1 cellular context compared by ENCODE assay signal in the genomic region with DNA sequence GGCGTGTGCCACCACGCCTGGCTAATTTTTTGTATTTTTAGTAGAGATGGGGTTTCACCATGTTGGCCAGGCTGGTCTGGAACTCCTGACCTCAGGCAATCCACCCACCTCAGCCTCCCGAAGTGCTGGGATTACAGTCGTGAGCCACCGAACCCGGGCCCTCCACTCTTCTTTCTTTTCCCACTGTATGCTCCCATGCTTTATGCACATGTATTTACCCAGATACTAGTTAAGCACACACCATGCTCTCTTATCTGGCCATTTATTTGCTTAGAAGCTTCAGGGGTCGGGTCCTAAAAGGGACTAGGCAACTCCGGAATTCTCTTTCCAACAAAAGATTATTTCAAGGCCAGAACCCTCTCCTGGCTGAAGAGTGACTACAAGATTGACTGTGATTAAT.
TF ChIP-seq lines count a peak whose summit lies in the region.
"Not testable (repeated sequence)": the region's sequence is repeated elsewhere in the genome, so short reads cannot be mapped to it uniquely, and the experiment has no call there.

No MANE protein-coding gene starts in this region.

TF ChIP-seq in HepG2, 621 proteins besides CTCF, POLR2A, EP300 and RAD21 (continues in another document):
- TF ChIP-seq ZMYM3 (CRISPR knock-in tag; IDR thresholded peaks at IDR 0.05), result 0 out of 2 replicates have a peak, but pooled peaks have one; percentile 36
- peak; percentile 58; the same call in 1 of the 2 replicates for TF ChIP-seq HMG20A (CRISPR knock-in tag; IDR thresholded peaks at IDR 0.05; ENCODE audit: borderline replicate concordance)
- TF ChIP-seq PITX1 (CRISPR knock-in tag; IDR thresholded peaks at IDR 0.05), result peak; percentile 69
- TF ChIP-seq ZNF3 (CRISPR knock-in tag; IDR thresholded peaks at IDR 0.05), result peak; percentile 78
- TF ChIP-seq, protein P1, sequence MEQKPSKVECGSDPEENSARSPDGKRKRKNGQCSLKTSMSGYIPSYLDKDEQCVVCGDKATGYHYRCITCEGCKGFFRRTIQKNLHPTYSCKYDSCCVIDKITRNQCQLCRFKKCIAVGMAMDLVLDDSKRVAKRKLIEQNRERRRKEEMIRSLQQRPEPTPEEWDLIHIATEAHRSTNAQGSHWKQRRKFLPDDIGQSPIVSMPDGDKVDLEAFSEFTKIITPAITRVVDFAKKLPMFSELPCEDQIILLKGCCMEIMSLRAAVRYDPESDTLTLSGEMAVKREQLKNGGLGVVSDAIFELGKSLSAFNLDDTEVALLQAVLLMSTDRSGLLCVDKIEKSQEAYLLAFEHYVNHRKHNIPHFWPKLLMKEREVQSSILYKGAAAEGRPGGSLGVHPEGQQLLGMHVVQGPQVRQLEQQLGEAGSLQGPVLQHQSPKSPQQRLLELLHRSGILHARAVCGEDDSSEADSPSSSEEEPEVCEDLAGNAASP (CRISPR knock-in tag; IDR thresholded peaks at IDR 0.05; ENCODE audit: borderline replicate concordance), result 0 out of 2 replicates have a peak, but pooled peaks have one; percentile 10
- peak; percentile 22; the same call in 1 of the 2 replicates for TF ChIP-seq MIER3 (CRISPR knock-in tag; IDR thresholded peaks at IDR 0.05; ENCODE audit: borderline replicate concordance)
- TF ChIP-seq KDM1A (CRISPR knock-in tag; IDR thresholded peaks at IDR 0.05), result 0 out of 2 replicates have a peak, but pooled peaks have one; percentile 26
- TF ChIP-seq ZNF644 (CRISPR knock-in tag; IDR thresholded peaks at IDR 0.05; ENCODE audit: low read depth), result 0 out of 2 replicates have a peak, but pooled peaks have one; percentile 15
- TF ChIP-seq, protein P2, sequence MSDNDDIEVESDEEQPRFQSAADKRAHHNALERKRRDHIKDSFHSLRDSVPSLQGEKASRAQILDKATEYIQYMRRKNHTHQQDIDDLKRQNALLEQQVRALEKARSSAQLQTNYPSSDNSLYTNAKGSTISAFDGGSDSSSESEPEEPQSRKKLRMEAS (IDR thresholded peaks at IDR 0.05), result peak; percentile 40
- TF ChIP-seq, protein P3, sequence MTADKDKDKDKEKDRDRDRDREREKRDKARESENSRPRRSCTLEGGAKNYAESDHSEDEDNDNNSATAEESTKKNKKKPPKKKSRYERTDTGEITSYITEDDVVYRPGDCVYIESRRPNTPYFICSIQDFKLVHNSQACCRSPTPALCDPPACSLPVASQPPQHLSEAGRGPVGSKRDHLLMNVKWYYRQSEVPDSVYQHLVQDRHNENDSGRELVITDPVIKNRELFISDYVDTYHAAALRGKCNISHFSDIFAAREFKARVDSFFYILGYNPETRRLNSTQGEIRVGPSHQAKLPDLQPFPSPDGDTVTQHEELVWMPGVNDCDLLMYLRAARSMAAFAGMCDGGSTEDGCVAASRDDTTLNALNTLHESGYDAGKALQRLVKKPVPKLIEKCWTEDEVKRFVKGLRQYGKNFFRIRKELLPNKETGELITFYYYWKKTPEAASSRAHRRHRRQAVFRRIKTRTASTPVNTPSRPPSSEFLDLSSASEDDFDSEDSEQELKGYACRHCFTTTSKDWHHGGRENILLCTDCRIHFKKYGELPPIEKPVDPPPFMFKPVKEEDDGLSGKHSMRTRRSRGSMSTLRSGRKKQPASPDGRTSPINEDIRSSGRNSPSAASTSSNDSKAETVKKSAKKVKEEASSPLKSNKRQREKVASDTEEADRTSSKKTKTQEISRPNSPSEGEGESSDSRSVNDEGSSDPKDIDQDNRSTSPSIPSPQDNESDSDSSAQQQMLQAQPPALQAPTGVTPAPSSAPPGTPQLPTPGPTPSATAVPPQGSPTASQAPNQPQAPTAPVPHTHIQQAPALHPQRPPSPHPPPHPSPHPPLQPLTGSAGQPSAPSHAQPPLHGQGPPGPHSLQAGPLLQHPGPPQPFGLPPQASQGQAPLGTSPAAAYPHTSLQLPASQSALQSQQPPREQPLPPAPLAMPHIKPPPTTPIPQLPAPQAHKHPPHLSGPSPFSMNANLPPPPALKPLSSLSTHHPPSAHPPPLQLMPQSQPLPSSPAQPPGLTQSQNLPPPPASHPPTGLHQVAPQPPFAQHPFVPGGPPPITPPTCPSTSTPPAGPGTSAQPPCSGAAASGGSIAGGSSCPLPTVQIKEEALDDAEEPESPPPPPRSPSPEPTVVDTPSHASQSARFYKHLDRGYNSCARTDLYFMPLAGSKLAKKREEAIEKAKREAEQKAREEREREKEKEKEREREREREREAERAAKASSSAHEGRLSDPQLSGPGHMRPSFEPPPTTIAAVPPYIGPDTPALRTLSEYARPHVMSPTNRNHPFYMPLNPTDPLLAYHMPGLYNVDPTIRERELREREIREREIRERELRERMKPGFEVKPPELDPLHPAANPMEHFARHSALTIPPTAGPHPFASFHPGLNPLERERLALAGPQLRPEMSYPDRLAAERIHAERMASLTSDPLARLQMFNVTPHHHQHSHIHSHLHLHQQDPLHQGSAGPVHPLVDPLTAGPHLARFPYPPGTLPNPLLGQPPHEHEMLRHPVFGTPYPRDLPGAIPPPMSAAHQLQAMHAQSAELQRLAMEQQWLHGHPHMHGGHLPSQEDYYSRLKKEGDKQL (CRISPR knock-in tag; IDR thresholded peaks at IDR 0.05; ENCODE audit: low read depth), result 0 out of 2 replicates have a peak, but pooled peaks have one; percentile 32
- TF ChIP-seq, protein P4, sequence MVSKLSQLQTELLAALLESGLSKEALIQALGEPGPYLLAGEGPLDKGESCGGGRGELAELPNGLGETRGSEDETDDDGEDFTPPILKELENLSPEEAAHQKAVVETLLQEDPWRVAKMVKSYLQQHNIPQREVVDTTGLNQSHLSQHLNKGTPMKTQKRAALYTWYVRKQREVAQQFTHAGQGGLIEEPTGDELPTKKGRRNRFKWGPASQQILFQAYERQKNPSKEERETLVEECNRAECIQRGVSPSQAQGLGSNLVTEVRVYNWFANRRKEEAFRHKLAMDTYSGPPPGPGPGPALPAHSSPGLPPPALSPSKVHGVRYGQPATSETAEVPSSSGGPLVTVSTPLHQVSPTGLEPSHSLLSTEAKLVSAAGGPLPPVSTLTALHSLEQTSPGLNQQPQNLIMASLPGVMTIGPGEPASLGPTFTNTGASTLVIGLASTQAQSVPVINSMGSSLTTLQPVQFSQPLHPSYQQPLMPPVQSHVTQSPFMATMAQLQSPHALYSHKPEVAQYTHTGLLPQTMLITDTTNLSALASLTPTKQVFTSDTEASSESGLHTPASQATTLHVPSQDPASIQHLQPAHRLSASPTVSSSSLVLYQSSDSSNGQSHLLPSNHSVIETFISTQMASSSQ (IDR thresholded peaks at IDR 0.05; ENCODE audit: low read depth), result 0 out of 2 replicates have a peak, but pooled peaks have one; percentile 28
- TF ChIP-seq, protein P4 (CRISPR knock-in tag; IDR thresholded peaks at IDR 0.05; ENCODE audit: borderline replicate concordance), result peak; percentile 55; the same call in 1 of the 2 replicates
- TF ChIP-seq, protein P5, sequence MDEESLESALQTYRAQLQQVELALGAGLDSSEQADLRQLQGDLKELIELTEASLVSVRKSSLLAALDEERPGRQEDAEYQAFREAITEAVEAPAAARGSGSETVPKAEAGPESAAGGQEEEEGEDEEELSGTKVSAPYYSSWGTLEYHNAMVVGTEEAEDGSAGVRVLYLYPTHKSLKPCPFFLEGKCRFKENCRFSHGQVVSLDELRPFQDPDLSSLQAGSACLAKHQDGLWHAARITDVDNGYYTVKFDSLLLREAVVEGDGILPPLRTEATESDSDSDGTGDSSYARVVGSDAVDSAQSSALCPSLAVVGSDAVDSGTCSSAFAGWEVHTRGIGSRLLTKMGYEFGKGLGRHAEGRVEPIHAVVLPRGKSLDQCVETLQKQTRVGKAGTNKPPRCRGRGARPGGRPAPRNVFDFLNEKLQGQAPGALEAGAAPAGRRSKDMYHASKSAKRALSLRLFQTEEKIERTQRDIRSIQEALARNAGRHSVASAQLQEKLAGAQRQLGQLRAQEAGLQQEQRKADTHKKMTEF (CRISPR knock-in tag; IDR thresholded peaks at IDR 0.05), result peak; percentile 47; the same call in 1 of the 2 replicates
- TF ChIP-seq FOXP1, FOXA1 (IDR thresholded peaks at IDR 0.05): not testable (repeated sequence)
- peak; percentile 39; the same call in 1 of the 2 replicates for TF ChIP-seq FOXP1 (CRISPR knock-in tag; IDR thresholded peaks at IDR 0.05)
- peak; percentile 54; the same call in 1 of the 2 replicates for TF ChIP-seq HDAC2 (CRISPR knock-in tag; IDR thresholded peaks at IDR 0.05)
- 0 out of 2 replicates have a peak, but pooled peaks have one; percentile 30 for TF ChIP-seq ZNF878 (CRISPR knock-in tag; IDR thresholded peaks at IDR 0.05)
- peak; percentile 45; the same call in 1 of the 2 replicates for TF ChIP-seq SOX5 (CRISPR knock-in tag; IDR thresholded peaks at IDR 0.05; ENCODE audit: borderline replicate concordance)
- TF ChIP-seq KLF6 (CRISPR knock-in tag; IDR thresholded peaks at IDR 0.05), result 0 out of 2 replicates have a peak, but pooled peaks have one; percentile 28
- TF ChIP-seq ZKSCAN8 (CRISPR knock-in tag; IDR thresholded peaks at IDR 0.05; ENCODE audit: borderline replicate concordance), result 0 out of 2 replicates have a peak, but pooled peaks have one; percentile 31
- peak; percentile 55 for TF ChIP-seq SALL1 (CRISPR knock-in tag; IDR thresholded peaks at IDR 0.05)
- TF ChIP-seq MED1 (CRISPR knock-in tag; IDR thresholded peaks at IDR 0.05), result peak; percentile 32; the same call in 1 of the 2 replicates
- peak; percentile 31; the same call in 1 of the 2 replicates for TF ChIP-seq SAP130 (CRISPR knock-in tag; IDR thresholded peaks at IDR 0.05; ENCODE audit: low read depth)
- TF ChIP-seq RXRB (CRISPR knock-in tag; IDR thresholded peaks at IDR 0.05; ENCODE audit: borderline replicate concordance), result peak; percentile 45; the same call in 1 of the 2 replicates
- TF ChIP-seq THAP11 (CRISPR knock-in tag; IDR thresholded peaks at IDR 0.05), result 0 out of 2 replicates have a peak, but pooled peaks have one; percentile 26
- peak; percentile 70; the same call in 1 of the 2 replicates for TF ChIP-seq GATA4 (IDR thresholded peaks at IDR 0.05; ENCODE audit: borderline replicate concordance, low read depth)
- peak; percentile 66 for TF ChIP-seq TCF7 (IDR thresholded peaks at IDR 0.05; ENCODE audit: low read depth)
- peak; percentile 81 for TF ChIP-seq BCL6 (CRISPR knock-in tag; IDR thresholded peaks at IDR 0.05)
- TF ChIP-seq, protein P6, sequence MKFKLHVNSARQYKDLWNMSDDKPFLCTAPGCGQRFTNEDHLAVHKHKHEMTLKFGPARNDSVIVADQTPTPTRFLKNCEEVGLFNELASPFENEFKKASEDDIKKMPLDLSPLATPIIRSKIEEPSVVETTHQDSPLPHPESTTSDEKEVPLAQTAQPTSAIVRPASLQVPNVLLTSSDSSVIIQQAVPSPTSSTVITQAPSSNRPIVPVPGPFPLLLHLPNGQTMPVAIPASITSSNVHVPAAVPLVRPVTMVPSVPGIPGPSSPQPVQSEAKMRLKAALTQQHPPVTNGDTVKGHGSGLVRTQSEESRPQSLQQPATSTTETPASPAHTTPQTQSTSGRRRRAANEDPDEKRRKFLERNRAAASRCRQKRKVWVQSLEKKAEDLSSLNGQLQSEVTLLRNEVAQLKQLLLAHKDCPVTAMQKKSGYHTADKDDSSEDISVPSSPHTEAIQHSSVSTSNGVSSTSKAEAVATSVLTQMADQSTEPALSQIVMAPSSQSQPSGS (CRISPR knock-in tag; IDR thresholded peaks at IDR 0.05), result 0 out of 2 replicates have a peak, but pooled peaks have one; percentile 20
- TF ChIP-seq FOXA3 (CRISPR knock-in tag; IDR thresholded peaks at IDR 0.05), result peak; percentile 79
- peak; percentile 53; the same call in 1 of the 2 replicates for TF ChIP-seq RCOR2 (CRISPR knock-in tag; IDR thresholded peaks at IDR 0.05)
- TF ChIP-seq RARA (CRISPR knock-in tag; IDR thresholded peaks at IDR 0.05), result peak; percentile 49; the same call in 1 of the 2 replicates
- TF ChIP-seq NFIC (IDR thresholded peaks at IDR 0.05; ENCODE audit: low read length), result peak; percentile 49; the same call in 1 of the 2 replicates
- peak; percentile 37 for TF ChIP-seq HNF4A (CRISPR knock-in tag; IDR thresholded peaks at IDR 0.05)
- TF ChIP-seq FOXA1 (CRISPR knock-in tag; IDR thresholded peaks at IDR 0.05), result peak; percentile 64
- TF ChIP-seq PHF21A (CRISPR knock-in tag; IDR thresholded peaks at IDR 0.05), result peak; percentile 76
- peak; percentile 28; the same call in 1 of the 2 replicates for TF ChIP-seq ETV5 (CRISPR knock-in tag; IDR thresholded peaks at IDR 0.05; ENCODE audit: borderline replicate concordance)
- TF ChIP-seq FOXO1 (CRISPR knock-in tag; IDR thresholded peaks at IDR 0.05), result 0 out of 2 replicates have a peak, but pooled peaks have one; percentile 38
- TF ChIP-seq NR2F6 (IDR thresholded peaks at IDR 0.05), result peak; percentile 38
- TF ChIP-seq NR2F6 (CRISPR knock-in tag; IDR thresholded peaks at IDR 0.05), result 0 out of 2 replicates have a peak, but pooled peaks have one; percentile 22
- TF ChIP-seq, protein P7, sequence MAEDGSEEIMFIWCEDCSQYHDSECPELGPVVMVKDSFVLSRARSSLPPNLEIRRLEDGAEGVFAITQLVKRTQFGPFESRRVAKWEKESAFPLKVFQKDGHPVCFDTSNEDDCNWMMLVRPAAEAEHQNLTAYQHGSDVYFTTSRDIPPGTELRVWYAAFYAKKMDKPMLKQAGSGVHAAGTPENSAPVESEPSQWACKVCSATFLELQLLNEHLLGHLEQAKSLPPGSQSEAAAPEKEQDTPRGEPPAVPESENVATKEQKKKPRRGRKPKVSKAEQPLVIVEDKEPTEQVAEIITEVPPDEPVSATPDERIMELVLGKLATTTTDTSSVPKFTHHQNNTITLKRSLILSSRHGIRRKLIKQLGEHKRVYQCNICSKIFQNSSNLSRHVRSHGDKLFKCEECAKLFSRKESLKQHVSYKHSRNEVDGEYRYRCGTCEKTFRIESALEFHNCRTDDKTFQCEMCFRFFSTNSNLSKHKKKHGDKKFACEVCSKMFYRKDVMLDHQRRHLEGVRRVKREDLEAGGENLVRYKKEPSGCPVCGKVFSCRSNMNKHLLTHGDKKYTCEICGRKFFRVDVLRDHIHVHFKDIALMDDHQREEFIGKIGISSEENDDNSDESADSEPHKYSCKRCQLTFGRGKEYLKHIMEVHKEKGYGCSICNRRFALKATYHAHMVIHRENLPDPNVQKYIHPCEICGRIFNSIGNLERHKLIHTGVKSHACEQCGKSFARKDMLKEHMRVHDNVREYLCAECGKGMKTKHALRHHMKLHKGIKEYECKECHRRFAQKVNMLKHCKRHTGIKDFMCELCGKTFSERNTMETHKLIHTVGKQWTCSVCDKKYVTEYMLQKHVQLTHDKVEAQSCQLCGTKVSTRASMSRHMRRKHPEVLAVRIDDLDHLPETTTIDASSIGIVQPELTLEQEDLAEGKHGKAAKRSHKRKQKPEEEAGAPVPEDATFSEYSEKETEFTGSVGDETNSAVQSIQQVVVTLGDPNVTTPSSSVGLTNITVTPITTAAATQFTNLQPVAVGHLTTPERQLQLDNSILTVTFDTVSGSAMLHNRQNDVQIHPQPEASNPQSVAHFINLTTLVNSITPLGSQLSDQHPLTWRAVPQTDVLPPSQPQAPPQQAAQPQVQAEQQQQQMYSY (CRISPR knock-in tag; IDR thresholded peaks at IDR 0.05), result 0 out of 2 replicates have a peak, but pooled peaks have one; percentile 17
- 0 out of 2 replicates have a peak, but pooled peaks have one; percentile 24 for TF ChIP-seq ZSCAN9 (CRISPR knock-in tag; IDR thresholded peaks at IDR 0.05; ENCODE audit: borderline replicate concordance)
